1 cellular context compared by ENCODE assay signal in the genomic region with DNA sequence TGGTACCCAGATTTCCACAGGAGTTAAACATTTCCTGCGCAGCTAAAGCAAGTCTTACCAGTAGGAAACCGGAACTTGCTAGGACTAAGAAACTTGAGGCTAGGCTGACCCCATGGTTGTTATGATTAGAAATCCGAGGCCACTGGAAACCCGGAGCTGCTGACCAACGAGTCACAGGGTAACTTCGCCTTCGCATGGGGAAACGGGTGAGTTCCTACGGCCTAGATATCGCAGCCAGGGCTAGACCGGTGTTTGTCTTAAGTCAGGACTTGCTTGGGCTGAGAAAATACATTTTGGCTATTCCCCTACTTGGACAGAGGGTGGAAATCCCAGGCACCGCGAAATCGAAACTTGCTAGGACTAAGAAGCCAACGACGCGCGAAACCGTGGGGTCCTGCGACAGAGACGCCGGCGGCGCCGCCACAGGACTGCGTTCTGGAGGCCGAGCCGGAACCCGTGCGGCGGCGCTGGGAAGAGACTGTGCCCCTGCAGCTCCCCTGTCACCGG.
TF ChIP-seq lines count a peak whose summit lies in the region.

No MANE protein-coding gene starts in this region.

TF ChIP-seq in HEK293, 187 proteins besides CTCF, POLR2A, EP300 and RAD21 (continued from another document):
- TF ChIP-seq, protein P1, sequence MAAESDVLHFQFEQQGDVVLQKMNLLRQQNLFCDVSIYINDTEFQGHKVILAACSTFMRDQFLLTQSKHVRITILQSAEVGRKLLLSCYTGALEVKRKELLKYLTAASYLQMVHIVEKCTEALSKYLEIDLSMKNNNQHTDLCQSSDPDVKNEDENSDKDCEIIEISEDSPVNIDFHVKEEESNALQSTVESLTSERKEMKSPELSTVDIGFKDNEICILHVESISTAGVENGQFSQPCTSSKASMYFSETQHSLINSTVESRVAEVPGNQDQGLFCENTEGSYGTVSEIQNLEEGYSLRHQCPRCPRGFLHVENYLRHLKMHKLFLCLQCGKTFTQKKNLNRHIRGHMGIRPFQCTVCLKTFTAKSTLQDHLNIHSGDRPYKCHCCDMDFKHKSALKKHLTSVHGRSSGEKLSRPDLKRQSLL (tag by site-specific recombination; IDR thresholded peaks at IDR 0.05), result peak; percentile 68; the same call in 1 of the 2 replicates
- TF ChIP-seq, protein P2, sequence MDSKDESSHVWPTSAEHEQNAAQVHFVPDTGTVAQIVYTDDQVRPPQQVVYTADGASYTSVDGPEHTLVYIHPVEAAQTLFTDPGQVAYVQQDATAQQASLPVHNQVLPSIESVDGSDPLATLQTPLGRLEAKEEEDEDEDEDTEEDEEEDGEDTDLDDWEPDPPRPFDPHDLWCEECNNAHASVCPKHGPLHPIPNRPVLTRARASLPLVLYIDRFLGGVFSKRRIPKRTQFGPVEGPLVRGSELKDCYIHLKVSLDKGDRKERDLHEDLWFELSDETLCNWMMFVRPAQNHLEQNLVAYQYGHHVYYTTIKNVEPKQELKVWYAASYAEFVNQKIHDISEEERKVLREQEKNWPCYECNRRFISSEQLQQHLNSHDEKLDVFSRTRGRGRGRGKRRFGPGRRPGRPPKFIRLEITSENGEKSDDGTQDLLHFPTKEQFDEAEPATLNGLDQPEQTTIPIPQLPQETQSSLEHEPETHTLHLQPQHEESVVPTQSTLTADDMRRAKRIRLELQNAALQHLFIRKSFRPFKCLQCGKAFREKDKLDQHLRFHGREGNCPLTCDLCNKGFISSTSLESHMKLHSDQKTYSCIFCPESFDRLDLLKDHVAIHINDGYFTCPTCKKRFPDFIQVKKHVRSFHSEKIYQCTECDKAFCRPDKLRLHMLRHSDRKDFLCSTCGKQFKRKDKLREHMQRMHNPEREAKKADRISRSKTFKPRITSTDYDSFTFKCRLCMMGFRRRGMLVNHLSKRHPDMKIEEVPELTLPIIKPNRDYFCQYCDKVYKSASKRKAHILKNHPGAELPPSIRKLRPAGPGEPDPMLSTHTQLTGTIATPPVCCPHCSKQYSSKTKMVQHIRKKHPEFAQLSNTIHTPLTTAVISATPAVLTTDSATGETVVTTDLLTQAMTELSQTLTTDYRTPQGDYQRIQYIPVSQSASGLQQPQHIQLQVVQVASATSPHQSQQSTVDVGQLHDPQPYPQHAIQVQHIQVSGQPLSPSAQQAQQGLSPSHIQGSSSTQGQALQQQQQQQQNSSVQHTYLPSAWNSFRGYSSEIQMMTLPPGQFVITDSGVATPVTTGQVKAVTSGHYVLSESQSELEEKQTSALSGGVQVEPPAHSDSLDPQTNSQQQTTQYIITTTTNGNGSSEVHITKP (tag by site-specific recombination; IDR thresholded peaks at IDR 0.05), result peak; percentile 48; the same call in 1 of the 2 replicates
- TF ChIP-seq ZSCAN30 (tag by site-specific recombination; IDR thresholded peaks at IDR 0.05) (0 out of 2 replicates have a peak, but pooled peaks have one; percentile 19), ZNF341 (tag by site-specific recombination; IDR thresholded peaks at IDR 0.05; ENCODE audit: low read depth) (peak; percentile 76), ZNF660 (tag by site-specific recombination; IDR thresholded peaks at IDR 0.05) (peak; percentile 16; the same call in 1 of the 2 replicates), ZIC2 (tag by site-specific recombination; IDR thresholded peaks at IDR 0.05) (peak; percentile 60), ZNF394 (tag by site-specific recombination; IDR thresholded peaks at IDR 0.05; ENCODE audit: borderline replicate concordance) (peak; percentile 16; the same call in 1 of the 2 replicates)
- TF ChIP-seq, protein P3, sequence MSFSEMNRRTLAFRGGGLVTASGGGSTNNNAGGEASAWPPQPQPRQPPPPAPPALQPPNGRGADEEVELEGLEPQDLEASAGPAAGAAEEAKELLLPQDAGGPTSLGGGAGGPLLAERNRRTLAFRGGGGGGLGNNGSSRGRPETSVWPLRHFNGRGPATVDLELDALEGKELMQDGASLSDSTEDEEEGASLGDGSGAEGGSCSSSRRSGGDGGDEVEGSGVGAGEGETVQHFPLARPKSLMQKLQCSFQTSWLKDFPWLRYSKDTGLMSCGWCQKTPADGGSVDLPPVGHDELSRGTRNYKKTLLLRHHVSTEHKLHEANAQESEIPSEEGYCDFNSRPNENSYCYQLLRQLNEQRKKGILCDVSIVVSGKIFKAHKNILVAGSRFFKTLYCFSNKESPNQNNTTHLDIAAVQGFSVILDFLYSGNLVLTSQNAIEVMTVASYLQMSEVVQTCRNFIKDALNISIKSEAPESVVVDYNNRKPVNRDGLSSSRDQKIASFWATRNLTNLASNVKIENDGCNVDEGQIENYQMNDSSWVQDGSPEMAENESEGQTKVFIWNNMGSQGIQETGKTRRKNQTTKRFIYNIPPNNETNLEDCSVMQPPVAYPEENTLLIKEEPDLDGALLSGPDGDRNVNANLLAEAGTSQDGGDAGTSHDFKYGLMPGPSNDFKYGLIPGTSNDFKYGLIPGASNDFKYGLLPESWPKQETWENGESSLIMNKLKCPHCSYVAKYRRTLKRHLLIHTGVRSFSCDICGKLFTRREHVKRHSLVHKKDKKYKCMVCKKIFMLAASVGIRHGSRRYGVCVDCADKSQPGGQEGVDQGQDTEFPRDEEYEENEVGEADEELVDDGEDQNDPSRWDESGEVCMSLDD (tag by site-specific recombination; IDR thresholded peaks at IDR 0.05), result no peak
- TF ChIP-seq, protein P4, sequence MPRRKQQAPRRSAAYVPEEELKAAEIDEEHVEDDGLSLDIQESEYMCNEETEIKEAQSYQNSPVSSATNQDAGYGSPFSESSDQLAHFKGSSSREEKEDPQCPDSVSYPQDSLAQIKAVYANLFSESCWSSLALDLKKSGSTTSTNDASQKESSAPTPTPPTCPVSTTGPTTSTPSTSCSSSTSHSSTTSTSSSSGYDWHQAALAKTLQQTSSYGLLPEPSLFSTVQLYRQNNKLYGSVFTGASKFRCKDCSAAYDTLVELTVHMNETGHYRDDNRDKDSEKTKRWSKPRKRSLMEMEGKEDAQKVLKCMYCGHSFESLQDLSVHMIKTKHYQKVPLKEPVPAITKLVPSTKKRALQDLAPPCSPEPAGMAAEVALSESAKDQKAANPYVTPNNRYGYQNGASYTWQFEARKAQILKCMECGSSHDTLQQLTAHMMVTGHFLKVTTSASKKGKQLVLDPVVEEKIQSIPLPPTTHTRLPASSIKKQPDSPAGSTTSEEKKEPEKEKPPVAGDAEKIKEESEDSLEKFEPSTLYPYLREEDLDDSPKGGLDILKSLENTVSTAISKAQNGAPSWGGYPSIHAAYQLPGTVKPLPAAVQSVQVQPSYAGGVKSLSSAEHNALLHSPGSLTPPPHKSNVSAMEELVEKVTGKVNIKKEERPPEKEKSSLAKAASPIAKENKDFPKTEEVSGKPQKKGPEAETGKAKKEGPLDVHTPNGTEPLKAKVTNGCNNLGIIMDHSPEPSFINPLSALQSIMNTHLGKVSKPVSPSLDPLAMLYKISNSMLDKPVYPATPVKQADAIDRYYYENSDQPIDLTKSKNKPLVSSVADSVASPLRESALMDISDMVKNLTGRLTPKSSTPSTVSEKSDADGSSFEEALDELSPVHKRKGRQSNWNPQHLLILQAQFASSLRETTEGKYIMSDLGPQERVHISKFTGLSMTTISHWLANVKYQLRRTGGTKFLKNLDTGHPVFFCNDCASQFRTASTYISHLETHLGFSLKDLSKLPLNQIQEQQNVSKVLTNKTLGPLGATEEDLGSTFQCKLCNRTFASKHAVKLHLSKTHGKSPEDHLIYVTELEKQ (tag by site-specific recombination; IDR thresholded peaks at IDR 0.05; ENCODE audit: borderline replicate concordance), result no peak
